20 cellular contexts compared by ENCODE assay signal in genomic region chr11:43818220-43818619, GRCh38.
"Had no signal": no experiment of that assay in that cellular context is flagged by ENCODE, and none has a peak within 500 bp of the region (broad histone marks: within the 10 kb centered on the region; RNA-seq: fewer than 3 reads in every experiment).

No MANE protein-coding gene starts in this region.

- DNase-seq: activated B cell treated with CpG ODN at 0.5 μM for 24 hours; activated CD4-positive, alpha-beta T cell treated with anti-CD3 and anti-CD28 coated beads for 48 hours; activated CD8-positive, alpha-beta memory T cell treated with anti-CD3 and anti-CD28 coated beads, Interleukin-2, amount 50 U/mL, for 4 hours; activated CD8-positive, alpha-beta T cell treated with anti-CD3 and anti-CD28 coated beads, Interleukin-2, amount 10 ng/mL, durations not matched to agents 7 days and 5 days; activated effector memory CD4-positive, alpha-beta T cell treated with anti-CD3 and anti-CD28 coated beads, Interleukin-2, amount 50 U/mL, for 16 hours; activated T-cell treated with anti-CD3 and anti-CD28 coated beads, Interleukin-2, amount 50 U/mL, for 48 hours; brain microvascular endothelial cell; cerebellar nuclear complex; endodermal cell; heart left ventricle; immature natural killer cell; left colon; midbrain; pancreas; SW 1271; thyroid gland had no signal

- H3K4me3 ChIP-seq: esophagus muscularis mucosa, heart left ventricle, lung, pancreas, thyroid gland had no signal

- FAIRE-seq: pancreas, urothelium cell line had no signal

- ATAC-seq: activated CD8-positive, alpha-beta T cell treated with anti-CD3 and anti-CD28 coated beads, Interleukin-2, amount 10 ng/mL, durations not matched to agents 7 days and 5 days; heart left ventricle; left colon; pancreas; stimulated activated effector memory CD8-positive, alpha-beta T cell treated with anti-CD3 and anti-CD28 coated beads, Interleukin-12 subunit alpha, Interleukin-12 subunit beta, amount 100 ng/mL, for 72 hours had no signal

- H3K4me1 ChIP-seq: esophagus muscularis mucosa, heart left ventricle, pancreas, thyroid gland had no signal

- H3K9me3 ChIP-seq: esophagus muscularis mucosa, heart left ventricle, pancreas, thyroid gland had no signal

- H3K27me3 ChIP-seq: brain microvascular endothelial cell, esophagus muscularis mucosa, heart left ventricle, pancreas, thyroid gland had no signal

- H3K27ac ChIP-seq: brain microvascular endothelial cell, esophagus muscularis mucosa, heart left ventricle, pancreas, thyroid gland had no signal

- H3K36me3 ChIP-seq: brain microvascular endothelial cell, pancreas had no signal
